Comparison of ENCODE assay signal across 1 cellular context in genomic region chrX:71910526-71911022, GRCh38.
TF ChIP-seq lines count a peak whose summit lies in the region.

NHSL2 (plus strand) TSS chrX:71910845.

TF ChIP-seq in SK-N-SH treated with all-trans-retinoic acid at 6 μM for 48 hours, 23 proteins besides CTCF, POLR2A, EP300 and RAD21 (continued from another document):
- TF ChIP-seq CSRNP3 (CRISPR knock-in tag; IDR thresholded peaks at IDR 0.05), result no peak
